In the genomic region with DNA sequence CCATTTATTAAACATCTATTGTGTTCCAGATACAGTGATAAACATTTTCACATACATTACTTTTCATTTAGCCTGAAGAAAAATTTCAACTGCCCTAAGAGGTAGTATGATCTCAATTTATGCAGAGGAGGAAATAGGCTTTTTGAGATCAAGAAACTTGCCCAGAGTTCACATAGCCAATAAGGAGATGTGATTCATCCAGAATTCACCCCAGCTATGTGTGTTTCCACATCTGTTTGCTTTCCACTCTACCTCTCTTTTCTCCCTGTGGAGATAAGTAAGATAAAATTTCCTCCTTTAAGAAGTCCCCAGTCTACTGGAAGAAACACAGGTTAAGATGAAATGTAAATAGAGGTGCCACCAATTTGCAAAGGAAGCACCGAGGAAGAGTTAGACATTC, we compare ENCODE assay signal across 23 cellular contexts.
"Had no signal": no experiment of that assay in that cellular context is flagged by ENCODE, and none has a peak within 500 bp of the region (broad histone marks: within the 10 kb centered on the region; RNA-seq: fewer than 3 reads in every experiment).

No MANE protein-coding gene starts in this region.

- H3K27ac Mint-ChIP-seq: activated CD4-positive, alpha-beta memory T cell treated with anti-CD3 and anti-CD28 coated beads for 36 hours; activated CD4-positive, alpha-beta T cell treated with anti-CD3 and anti-CD28 coated beads for 36 hours; activated naive CD4-positive, alpha-beta T cell treated with anti-CD3 and anti-CD28 coated beads, Interleukin-2, amount 50 U/mL, for 24 hours; brain; memory B cell; natural killer cell; progenitor cell of endocrine pancreas had no signal

- H3K36me3 Mint-ChIP-seq: activated CD4-positive, alpha-beta memory T cell treated with anti-CD3 and anti-CD28 coated beads for 36 hours; activated naive CD4-positive, alpha-beta T cell treated with anti-CD3 and anti-CD28 coated beads, Interleukin-2, amount 50 U/mL, for 24 hours; brain; memory B cell; natural killer cell had no signal

- H3K4me1 Mint-ChIP-seq: activated CD4-positive, alpha-beta T cell treated with anti-CD3 and anti-CD28 coated beads for 36 hours; activated naive CD4-positive, alpha-beta T cell treated with anti-CD3 and anti-CD28 coated beads, Interleukin-2, amount 50 U/mL, for 24 hours; central memory CD8-positive, alpha-beta T cell; memory B cell; natural killer cell had no signal

- DNase-seq: activated CD4-positive, alpha-beta memory T cell treated with anti-CD3 and anti-CD28 coated beads for 36 hours; activated CD4-positive, alpha-beta T cell treated with anti-CD3 and anti-CD28 coated beads for 36 hours; activated effector memory CD4-positive, alpha-beta T cell treated with anti-CD3 and anti-CD28 coated beads, Interleukin-2, amount 50 U/mL, for 16 hours; activated T-cell treated with anti-CD3 and anti-CD28 coated beads, Interleukin-2, amount 50 U/mL, for 4 hours; cortex of kidney; effector CD4-positive, alpha-beta T cell; left ventricle myocardium superior; natural killer cell; right cardiac atrium; stimulated activated CD4-positive, alpha-beta T cell treated with anti-CD3 and anti-CD28 coated beads, Interleukin-4, amount 100 ng/mL, for 4 hours; stimulated activated CD8-positive, alpha-beta memory T cell treated with anti-CD3 and anti-CD28 coated beads, Interleukin-4, amount 100 ng/mL, for 48 hours; stimulated activated naive CD4-positive, alpha-beta T cell treated with Interleukin-2 at 50 U/mL for 16 hours; substantia nigra; T-helper 17 cell had no signal

- H2AFZ ChIP-seq: hepatocyte had no signal

- FAIRE-seq: keratinocyte had no signal

- H3K27ac ChIP-seq: hepatocyte, tibial nerve had no signal

- H3K27me3 Mint-ChIP-seq: activated CD4-positive, alpha-beta memory T cell treated with anti-CD3 and anti-CD28 coated beads for 36 hours; brain; central memory CD8-positive, alpha-beta T cell; T-helper 17 cell had no signal

- H3K9me3 Mint-ChIP-seq: activated CD4-positive, alpha-beta memory T cell treated with anti-CD3 and anti-CD28 coated beads for 36 hours; activated naive CD4-positive, alpha-beta T cell treated with anti-CD3 and anti-CD28 coated beads, Interleukin-2, amount 50 U/mL, for 24 hours; activated T-cell treated with anti-CD3 and anti-CD28 coated beads, Interleukin-2, amount 50 U/mL, for 4 hours; brain; central memory CD8-positive, alpha-beta T cell; memory B cell; natural killer cell had no signal

- H3K27me3 ChIP-seq: hepatocyte, tibial nerve had no signal

- ATAC-seq: activated CD4-positive, alpha-beta T cell treated with anti-CD3 and anti-CD28 coated beads for 36 hours; activated T-cell treated with anti-CD3 and anti-CD28 coated beads, Interleukin-2, amount 50 U/mL, for 4 hours; left ventricle myocardium superior; natural killer cell; right cardiac atrium; T-helper 17 cell had no signal

- H3K36me3 ChIP-seq: tibial nerve had no signal

- H3K9me3 ChIP-seq: tibial nerve had no signal

- H3K79me2 ChIP-seq: hepatocyte had no signal

- H3K4me2 ChIP-seq: hepatocyte, smooth muscle cell had no signal

- H3K4me3 Mint-ChIP-seq: activated CD4-positive, alpha-beta memory T cell treated with anti-CD3 and anti-CD28 coated beads for 36 hours; activated CD4-positive, alpha-beta T cell treated with anti-CD3 and anti-CD28 coated beads for 36 hours; activated naive CD4-positive, alpha-beta T cell treated with anti-CD3 and anti-CD28 coated beads, Interleukin-2, amount 50 U/mL, for 24 hours; activated T-cell treated with anti-CD3 and anti-CD28 coated beads, Interleukin-2, amount 50 U/mL, for 4 hours; brain; central memory CD8-positive, alpha-beta T cell; memory B cell; natural killer cell; T-helper 17 cell had no signal

- H3K4me3 ChIP-seq: hepatocyte, smooth muscle cell, tibial nerve had no signal
